Comparison of ENCODE assay signal across 23 cellular contexts in genomic region chr15:80791004-80791403, GRCh38.
"Had no signal": no experiment of that assay in that cellular context is flagged by ENCODE, and none has a peak within 500 bp of the region (broad histone marks: within the 10 kb centered on the region; RNA-seq: fewer than 3 reads in every experiment).

No MANE protein-coding gene starts in this region.

- H3K9me3 ChIP-seq: SJCRH30 had no signal

- H3K4me3 ChIP-seq: SJCRH30 had no signal

- ATAC-seq: HepG2, Panc1, Right ventricle myocardium inferior, SK-N-SH treated with all-trans-retinoic acid at 6 μM for 48 hours had no signal

- DNase-seq: IMR-90, Kasumi-1, MM.1S, NCI-H1092 treated with DMSO at 0.1 percent for 48 hours, NCI-H1436, NCI-H187, NCI-H2029, NCI-H2081 treated with DMSO at 0.1 percent for 48 hours, NCI-H2171, NCI-H226, NCI-H446, NCI-H510A, NCI-H524 treated with DMSO at 0.1 percent for 48 hours, NCI-H69, NCI-H774, SHP77 treated with DMSO at 0.1 percent for 48 hours had no signal

- H3K27ac ChIP-seq: KMS-11, RWPE1, SJCRH30 had no signal

- H3K4me1 ChIP-seq: SJCRH30 had no signal

- H3K36me3 ChIP-seq: SJCRH30 had no signal
